ENCODE assay signal across 8 cellular contexts in the genomic region with DNA sequence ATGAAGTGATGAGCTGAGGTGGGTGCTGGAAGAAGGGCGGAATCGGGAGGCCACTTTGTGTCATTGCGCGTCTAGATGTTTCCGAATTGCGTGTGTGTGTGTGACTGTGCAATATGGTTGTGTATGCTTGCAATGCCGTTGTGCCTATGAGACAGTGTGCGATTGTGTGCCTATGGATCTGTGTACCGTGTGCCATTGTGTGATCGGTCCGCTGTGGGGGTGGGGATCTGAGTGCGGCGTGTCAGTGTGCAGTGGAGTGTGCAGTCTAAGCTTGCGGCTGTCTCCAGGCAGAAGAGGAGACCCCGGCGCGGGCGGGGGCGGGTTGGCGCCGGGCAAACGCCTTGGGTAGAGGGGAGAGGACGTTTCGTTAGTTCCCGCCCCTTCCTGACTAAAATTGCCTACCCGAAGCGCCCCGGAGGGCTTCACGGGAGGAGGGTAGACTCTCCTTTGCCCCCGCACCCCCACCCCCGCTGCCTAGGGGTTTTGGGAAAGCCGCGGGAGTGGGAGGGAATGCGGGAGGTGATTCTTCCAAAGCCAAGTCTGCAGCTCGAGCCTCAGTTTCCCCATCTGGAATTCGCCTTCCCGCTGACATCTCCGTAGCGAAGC. TPM values are rescaled to one million over a fixed set of nuclear protein-coding genes. Genes with fewer than 3 reads are reported as not detected.
DNase-seq lines count a peak whose midpoint lies in the region; ATAC-seq and TF ChIP-seq lines count a peak whose summit lies in the region.

No MANE protein-coding gene starts in this region.

- no peak for TF ChIP-seq CTCF in epithelial cell of esophagus (IDR thresholded peaks at IDR 0.05; ENCODE audit: insufficient read depth, low read depth, low read length, missing control alignments)
- TF ChIP-seq CTCF in thoracic aorta (IDR thresholded peaks at IDR 0.05), result no peak

- H3K4me1 Mint-ChIP-seq in activated CD4-positive, alpha-beta memory T cell treated with anti-CD3 and anti-CD28 coated beads, Interleukin-2, amount 10 ng/mL, durations not matched to agents 7 days and 5 days, result peaks cover 30% of the 10 kb centered on the region

- POLR2A ChIA-PET in activated CD4-positive, alpha-beta memory T cell treated with anti-CD3 and anti-CD28 coated beads, Interleukin-2, amount 10 ng/mL, durations not matched to agents 7 days and 5 days (lab: Charles Lee), result interaction anchor here (1.4 to 3.5 kb wide), 2 partner anchors 92 to 193 kb away, joined by 3 to 12 read pairs; partner anchors contain the start of genes PCDHGA11 and TAF7

- no peaks in the 10 kb centered on the region for H3K9me3 Mint-ChIP-seq in activated CD4-positive, alpha-beta memory T cell treated with anti-CD3 and anti-CD28 coated beads, Interleukin-2, amount 10 ng/mL, durations not matched to agents 7 days and 5 days

- H3K27me3 Mint-ChIP-seq in activated CD4-positive, alpha-beta memory T cell treated with anti-CD3 and anti-CD28 coated beads, Interleukin-2, amount 10 ng/mL, durations not matched to agents 7 days and 5 days, result no peaks in the 10 kb centered on the region

- H3K27ac ChIP-seq in mucosa of rectum (ENCODE audit: low read depth in 2 of 2, low read length in 2 of 2), result peak overlapping the region; percentile 47 to 68
- peak overlapping the region; percentile 94 to 98 for H3K27ac ChIP-seq in thoracic aorta

- H3K4me3 ChIP-seq in epithelial cell of esophagus (ENCODE audit: low read length), result peak overlapping the region; percentile 40
- peak overlapping the region; percentile 59 to 75 for H3K4me3 ChIP-seq in mucosa of rectum (ENCODE audit: low read length in 2 of 2)
- H3K4me3 ChIP-seq in thoracic aorta, result peak overlapping the region; percentile 81

- no peak for ATAC-seq in thoracic aorta (ENCODE audit: insufficient number of reproducible peaks, low FRiP score, low read depth)
- no peak for ATAC-seq in HG02588 (IDR thresholded peaks at IDR 0.05; ENCODE audit: unreplicated experiment)
- ATAC-seq in HG02678 (IDR thresholded peaks at IDR 0.05; ENCODE audit: unreplicated experiment), result no peak

- H3K4me1 ChIP-seq in mucosa of rectum (ENCODE audit: control insufficient read depth in 2 of 2, insufficient read depth in 2 of 2, low read length in 2 of 2), result peaks cover 6 to 22% of the 10 kb centered on the region in 2 donors
- H3K4me1 ChIP-seq in thoracic aorta (ENCODE audit: control insufficient read depth in 1 of 2, low read depth in 2 of 2), result peaks cover 49 to 71% of the 10 kb centered on the region in 2 donors

- H3K9ac ChIP-seq in mucosa of rectum (ENCODE audit: low read depth in 1 of 2, low read length in 2 of 2), result peak overlapping the region; percentile 47 to 61

- DNase-seq in activated T-cell treated with anti-CD3 and anti-CD28 coated beads for 48 hours (ENCODE audit: low read depth) (peak; percentile 31), activated T-cell treated with anti-CD3 and anti-CD28 coated beads for 4 hours (no peak), epithelial cell of esophagus (ENCODE audit: low read depth) (peak; percentile 44), thoracic aorta (ENCODE audit: low spot score) (no peak)
- DNase-seq in activated CD4-positive, alpha-beta memory T cell treated with anti-CD3 and anti-CD28 coated beads, Interleukin-2, amount 10 ng/mL, durations not matched to agents 7 days and 5 days, result peak; percentile 26

- peaks cover 11 to 28% of the 10 kb centered on the region in 2 donors for H3K36me3 ChIP-seq in mucosa of rectum (ENCODE audit: control insufficient read depth in 2 of 2, insufficient read depth in 2 of 2, low read length in 2 of 2)
- peaks cover 4% of the 10 kb centered on the region for H3K36me3 ChIP-seq in thoracic aorta

- CTCF ChIA-PET in activated CD4-positive, alpha-beta memory T cell treated with anti-CD3 and anti-CD28 coated beads, Interleukin-2, amount 10 ng/mL, durations not matched to agents 7 days and 5 days (lab: Charles Lee), result interaction anchor here (0.6 to 4.9 kb wide), 31 partner anchors 11 to 1078 kb away, joined by 3 to 57 read pairs (median 7); partner anchors contain the start of genes PCDHB15, PCDHGA1, PCDHGA10 and PCDHGA11

- no peaks in the 10 kb centered on the region for H3K9me3 ChIP-seq in mucosa of rectum (ENCODE audit: control insufficient read depth in 2 of 2, low read length in 2 of 2)
- no peaks in the 10 kb centered on the region for H3K9me3 ChIP-seq in thoracic aorta

- H3K4me3 Mint-ChIP-seq in activated CD4-positive, alpha-beta memory T cell treated with anti-CD3 and anti-CD28 coated beads, Interleukin-2, amount 10 ng/mL, durations not matched to agents 7 days and 5 days, result peak overlapping the region; percentile 66

- H3K36me3 Mint-ChIP-seq in activated CD4-positive, alpha-beta memory T cell treated with anti-CD3 and anti-CD28 coated beads, Interleukin-2, amount 10 ng/mL, durations not matched to agents 7 days and 5 days (ENCODE audit: low read depth), result peaks cover 41% of the 10 kb centered on the region

- H3K27me3 ChIP-seq in mucosa of rectum (ENCODE audit: control insufficient read depth in 2 of 2, insufficient read depth in 2 of 2, low read length in 2 of 2) (no peaks in the 10 kb centered on the region), thoracic aorta (replicated peaks; ENCODE audit: insufficient read depth) (no peaks in the 10 kb centered on the region)

- peak overlapping the region; percentile 59 for H3K27ac Mint-ChIP-seq in activated CD4-positive, alpha-beta memory T cell treated with anti-CD3 and anti-CD28 coated beads, Interleukin-2, amount 10 ng/mL, durations not matched to agents 7 days and 5 days

RNA-seq across cellular contexts. Expression of gene PCDHGC5, which starts 24.2 kb away (rescaled TPM):
- total RNA-seq in activated CD4-positive, alpha-beta memory T cell treated with anti-CD3 and anti-CD28 coated beads, Interleukin-2, amount 10 ng/mL, durations not matched to agents 7 days and 5 days, result not detected
- 1 to 10 TPM; 5.7 to 6.9 TPM for total RNA-seq in thoracic aorta

RNA-seq across cellular contexts. Expression of gene PCDHGC4, which starts 28.3 kb away (rescaled TPM):
- total RNA-seq in activated CD4-positive, alpha-beta memory T cell treated with anti-CD3 and anti-CD28 coated beads, Interleukin-2, amount 10 ng/mL, durations not matched to agents 7 days and 5 days, result not detected
- 1 to 10 TPM; 6.4 to 7.9 TPM for total RNA-seq in thoracic aorta

RNA-seq across cellular contexts. Expression of gene PCDHGC3, which starts 37.4 kb away (rescaled TPM):
- total RNA-seq in activated CD4-positive, alpha-beta memory T cell treated with anti-CD3 and anti-CD28 coated beads, Interleukin-2, amount 10 ng/mL, durations not matched to agents 7 days and 5 days, result not detected
- 10 to 100 TPM; 61.3 to 99.9 TPM for total RNA-seq in thoracic aorta

Comparison
In these comparisons a context has a peak if more than half of its experiments do, and no peak if none do; other contexts are left out.
1. DNase-seq: peak in activated T-cell treated with anti-CD3 and anti-CD28 coated beads for 48 hours (single experiment), activated CD4-positive, alpha-beta memory T cell treated with anti-CD3 and anti-CD28 coated beads, Interleukin-2, amount 10 ng/mL, durations not matched to agents 7 days and 5 days (single experiment) and epithelial cell of esophagus (single experiment); none in activated T-cell treated with anti-CD3 and anti-CD28 coated beads for 4 hours (single experiment) and thoracic aorta (single experiment).
2. RNA of gene PCDHGC5, which starts 24.2 kb away (total RNA-seq): 5.7 to 6.9 TPM in thoracic aorta; not detected in activated CD4-positive, alpha-beta memory T cell treated with anti-CD3 and anti-CD28 coated beads, Interleukin-2, amount 10 ng/mL, durations not matched to agents 7 days and 5 days; every median in the first group is over 4 times any median in the second.
3. RNA of gene PCDHGC4, which starts 28.3 kb away (total RNA-seq): 6.4 to 7.9 TPM in thoracic aorta; not detected in activated CD4-positive, alpha-beta memory T cell treated with anti-CD3 and anti-CD28 coated beads, Interleukin-2, amount 10 ng/mL, durations not matched to agents 7 days and 5 days; every median in the first group is over 4 times any median in the second.
4. RNA of gene PCDHGC3, which starts 37.4 kb away (total RNA-seq): 61.3 to 99.9 TPM in thoracic aorta; not detected in activated CD4-positive, alpha-beta memory T cell treated with anti-CD3 and anti-CD28 coated beads, Interleukin-2, amount 10 ng/mL, durations not matched to agents 7 days and 5 days; every median in the first group is over 10 times any median in the second.
5. Peak in every context shown above with its lines, with median percentiles within 50 percentile points of each other: H3K4me3 ChIP-seq.